ENCODE assay signal across 1 cellular context in the genomic region with DNA sequence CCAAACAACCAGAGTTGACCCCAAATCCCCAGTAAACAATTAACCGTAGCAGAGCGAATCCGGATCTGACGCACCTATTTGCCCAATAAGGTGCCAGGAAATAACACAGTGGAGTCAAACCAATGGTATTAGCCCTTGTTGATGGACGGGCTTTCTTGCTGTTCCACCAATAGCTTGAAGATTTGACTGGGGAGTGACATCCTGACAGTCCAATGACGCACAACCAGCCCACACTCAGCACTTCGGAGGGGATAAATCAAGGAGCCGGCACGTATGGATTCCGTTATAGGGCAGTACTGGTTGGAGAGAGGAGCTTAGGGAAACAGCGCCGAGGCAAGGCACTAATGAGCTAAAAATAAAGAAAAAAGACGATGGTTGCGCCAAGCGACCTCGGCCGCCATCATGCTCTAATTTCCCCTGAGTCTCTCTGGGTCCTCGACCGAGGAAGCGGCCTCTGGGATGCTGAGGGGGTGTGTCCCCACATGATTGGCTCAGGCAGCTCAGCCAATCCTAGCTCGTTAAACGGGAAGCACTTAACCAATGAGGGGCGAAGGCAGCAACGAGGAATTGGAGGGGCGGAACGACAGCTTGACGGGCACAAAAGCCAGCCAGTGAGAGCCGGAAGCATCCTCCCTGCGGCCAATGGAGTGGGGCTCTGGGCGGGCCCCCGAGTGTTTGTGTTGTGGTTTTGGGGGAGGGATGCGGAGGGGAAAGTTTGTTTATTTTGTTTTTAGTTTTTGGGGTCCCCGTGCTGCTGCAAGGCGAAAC.
TF ChIP-seq lines count a peak whose summit lies in the region.

No MANE protein-coding gene starts in this region.

TF ChIP-seq in HEK293, 187 proteins besides CTCF, POLR2A, EP300 and RAD21 (continued from another document):
- TF ChIP-seq GLIS2 (tag by site-specific recombination; IDR thresholded peaks at IDR 0.05) (peak; percentile 39; the same call in 1 of the 2 replicates), ZNF514 (tag by site-specific recombination; IDR thresholded peaks at IDR 0.05) (no peak), ZNF776 (tag by site-specific recombination; IDR thresholded peaks at IDR 0.05; ENCODE audit: borderline replicate concordance) (no peak), ZEB2 (tag by site-specific recombination; IDR thresholded peaks at IDR 0.05) (0 out of 2 replicates have a peak, but pooled peaks have one; percentile 25), ZNF121 (tag by site-specific recombination; IDR thresholded peaks at IDR 0.05) (no peak), ZFP41 (tag by site-specific recombination; IDR thresholded peaks at IDR 0.05; ENCODE audit: borderline replicate concordance) (no peak), ZSCAN16 (tag by site-specific recombination; IDR thresholded peaks at IDR 0.05) (no peak), ZNF174 (tag by site-specific recombination; IDR thresholded peaks at IDR 0.05) (no peak), ZXDB (tag by site-specific recombination; IDR thresholded peaks at IDR 0.05) (peak; percentile 74), ZNF621 (tag by site-specific recombination; IDR thresholded peaks at IDR 0.05) (no peak), ZNF548 (tag by site-specific recombination; IDR thresholded peaks at IDR 0.05) (no peak), SP2 (tag by site-specific recombination; IDR thresholded peaks at IDR 0.05) (peak; percentile 99), ZNF404 (tag by site-specific recombination; IDR thresholded peaks at IDR 0.05) (no peak), OVOL3 (tag by site-specific recombination; IDR thresholded peaks at IDR 0.05) (no peak), ZNF23 (tag by site-specific recombination; IDR thresholded peaks at IDR 0.05; ENCODE audit: borderline replicate concordance) (no peak), TRIM28 (IDR thresholded peaks at IDR 0.05; ENCODE audit: borderline replicate concordance, low read length) (no peak), ZNF843 (tag by site-specific recombination; IDR thresholded peaks at IDR 0.05) (no peak), ZSCAN23 (tag by site-specific recombination; IDR thresholded peaks at IDR 0.05) (no peak), ZNF341 (tag by site-specific recombination; IDR thresholded peaks at IDR 0.05; ENCODE audit: low read depth) (peak; percentile 39; the same call in 1 of the 2 replicates), ZNF394 (tag by site-specific recombination; IDR thresholded peaks at IDR 0.05; ENCODE audit: borderline replicate concordance) (no peak), ZNF707 (tag by site-specific recombination; IDR thresholded peaks at IDR 0.05) (no peak), EGR2 (tag by site-specific recombination; IDR thresholded peaks at IDR 0.05; ENCODE audit: low read depth) (peak; percentile 44), ZBTB8A (tag by site-specific recombination; IDR thresholded peaks at IDR 0.05) (0 out of 2 replicates have a peak, but pooled peaks have one; percentile 30), ZIC2 (tag by site-specific recombination; IDR thresholded peaks at IDR 0.05) (no peak), ZNF558 (tag by site-specific recombination; IDR thresholded peaks at IDR 0.05) (no peak; the same call in 1 of the 2 replicates), ZNF221 (tag by site-specific recombination; IDR thresholded peaks at IDR 0.05; ENCODE audit: borderline replicate concordance) (no peak), KLF8 (tag by site-specific recombination; IDR thresholded peaks at IDR 0.05) (peak; percentile 43; the same call in 1 of the 2 replicates), ZNF366 (tag by site-specific recombination; conservative IDR thresholded peaks at IDR 0.05) (no peak), GLIS1 (tag by site-specific recombination; IDR thresholded peaks at IDR 0.05) (peak; percentile 5; the same call in 1 of the 2 replicates), HOXA7 (CRISPR knock-in tag; IDR thresholded peaks at IDR 0.05; ENCODE audit: borderline replicate concordance) (no peak), ZBTB48 (tag by site-specific recombination; IDR thresholded peaks at IDR 0.05) (no peak), FEZF1 (tag by site-specific recombination; IDR thresholded peaks at IDR 0.05) (no peak)
- TF ChIP-seq, protein P1, sequence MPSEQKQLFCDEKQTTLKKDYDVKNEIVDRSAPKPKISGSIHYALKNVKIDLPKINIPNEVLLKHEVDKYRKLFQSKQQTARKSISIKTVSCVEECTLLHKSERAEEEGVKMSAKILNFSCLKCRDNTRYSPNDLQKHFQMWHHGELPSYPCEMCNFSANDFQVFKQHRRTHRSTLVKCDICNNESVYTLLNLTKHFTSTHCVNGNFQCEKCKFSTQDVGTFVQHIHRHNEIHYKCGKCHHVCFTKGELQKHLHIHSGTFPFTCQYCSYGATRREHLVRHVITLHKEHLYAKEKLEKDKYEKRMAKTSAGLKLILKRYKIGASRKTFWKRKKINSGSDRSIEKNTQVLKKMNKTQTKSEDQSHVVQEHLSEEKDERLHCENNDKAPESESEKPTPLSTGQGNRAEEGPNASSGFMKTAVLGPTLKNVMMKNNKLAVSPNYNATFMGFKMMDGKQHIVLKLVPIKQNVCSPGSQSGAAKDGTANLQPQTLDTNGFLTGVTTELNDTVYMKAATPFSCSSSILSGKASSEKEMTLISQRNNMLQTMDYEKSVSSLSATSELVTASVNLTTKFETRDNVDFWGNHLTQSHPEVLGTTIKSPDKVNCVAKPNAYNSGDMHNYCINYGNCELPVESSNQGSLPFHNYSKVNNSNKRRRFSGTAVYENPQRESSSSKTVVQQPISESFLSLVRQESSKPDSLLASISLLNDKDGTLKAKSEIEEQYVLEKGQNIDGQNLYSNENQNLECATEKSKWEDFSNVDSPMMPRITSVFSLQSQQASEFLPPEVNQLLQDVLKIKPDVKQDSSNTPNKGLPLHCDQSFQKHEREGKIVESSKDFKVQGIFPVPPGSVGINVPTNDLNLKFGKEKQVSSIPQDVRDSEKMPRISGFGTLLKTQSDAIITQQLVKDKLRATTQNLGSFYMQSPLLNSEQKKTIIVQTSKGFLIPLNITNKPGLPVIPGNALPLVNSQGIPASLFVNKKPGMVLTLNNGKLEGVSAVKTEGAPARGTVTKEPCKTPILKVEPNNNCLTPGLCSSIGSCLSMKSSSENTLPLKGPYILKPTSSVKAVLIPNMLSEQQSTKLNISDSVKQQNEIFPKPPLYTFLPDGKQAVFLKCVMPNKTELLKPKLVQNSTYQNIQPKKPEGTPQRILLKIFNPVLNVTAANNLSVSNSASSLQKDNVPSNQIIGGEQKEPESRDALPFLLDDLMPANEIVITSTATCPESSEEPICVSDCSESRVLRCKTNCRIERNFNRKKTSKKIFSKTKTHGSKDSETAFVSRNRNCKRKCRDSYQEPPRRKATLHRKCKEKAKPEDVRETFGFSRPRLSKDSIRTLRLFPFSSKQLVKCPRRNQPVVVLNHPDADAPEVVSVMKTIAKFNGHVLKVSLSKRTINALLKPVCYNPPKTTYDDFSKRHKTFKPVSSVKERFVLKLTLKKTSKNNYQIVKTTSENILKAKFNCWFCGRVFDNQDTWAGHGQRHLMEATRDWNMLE (tag by site-specific recombination; conservative IDR thresholded peaks at IDR 0.05; ENCODE audit: low read depth) = peak; percentile 89
- TF ChIP-seq, protein P2, sequence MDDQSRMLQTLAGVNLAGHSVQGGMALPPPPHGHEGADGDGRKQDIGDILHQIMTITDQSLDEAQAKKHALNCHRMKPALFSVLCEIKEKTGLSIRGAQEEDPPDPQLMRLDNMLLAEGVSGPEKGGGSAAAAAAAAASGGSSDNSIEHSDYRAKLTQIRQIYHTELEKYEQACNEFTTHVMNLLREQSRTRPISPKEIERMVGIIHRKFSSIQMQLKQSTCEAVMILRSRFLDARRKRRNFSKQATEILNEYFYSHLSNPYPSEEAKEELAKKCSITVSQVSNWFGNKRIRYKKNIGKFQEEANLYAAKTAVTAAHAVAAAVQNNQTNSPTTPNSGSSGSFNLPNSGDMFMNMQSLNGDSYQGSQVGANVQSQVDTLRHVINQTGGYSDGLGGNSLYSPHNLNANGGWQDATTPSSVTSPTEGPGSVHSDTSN (CRISPR knock-in tag; IDR thresholded peaks at IDR 0.05) = peak; percentile 54
- TF ChIP-seq, protein P3, sequence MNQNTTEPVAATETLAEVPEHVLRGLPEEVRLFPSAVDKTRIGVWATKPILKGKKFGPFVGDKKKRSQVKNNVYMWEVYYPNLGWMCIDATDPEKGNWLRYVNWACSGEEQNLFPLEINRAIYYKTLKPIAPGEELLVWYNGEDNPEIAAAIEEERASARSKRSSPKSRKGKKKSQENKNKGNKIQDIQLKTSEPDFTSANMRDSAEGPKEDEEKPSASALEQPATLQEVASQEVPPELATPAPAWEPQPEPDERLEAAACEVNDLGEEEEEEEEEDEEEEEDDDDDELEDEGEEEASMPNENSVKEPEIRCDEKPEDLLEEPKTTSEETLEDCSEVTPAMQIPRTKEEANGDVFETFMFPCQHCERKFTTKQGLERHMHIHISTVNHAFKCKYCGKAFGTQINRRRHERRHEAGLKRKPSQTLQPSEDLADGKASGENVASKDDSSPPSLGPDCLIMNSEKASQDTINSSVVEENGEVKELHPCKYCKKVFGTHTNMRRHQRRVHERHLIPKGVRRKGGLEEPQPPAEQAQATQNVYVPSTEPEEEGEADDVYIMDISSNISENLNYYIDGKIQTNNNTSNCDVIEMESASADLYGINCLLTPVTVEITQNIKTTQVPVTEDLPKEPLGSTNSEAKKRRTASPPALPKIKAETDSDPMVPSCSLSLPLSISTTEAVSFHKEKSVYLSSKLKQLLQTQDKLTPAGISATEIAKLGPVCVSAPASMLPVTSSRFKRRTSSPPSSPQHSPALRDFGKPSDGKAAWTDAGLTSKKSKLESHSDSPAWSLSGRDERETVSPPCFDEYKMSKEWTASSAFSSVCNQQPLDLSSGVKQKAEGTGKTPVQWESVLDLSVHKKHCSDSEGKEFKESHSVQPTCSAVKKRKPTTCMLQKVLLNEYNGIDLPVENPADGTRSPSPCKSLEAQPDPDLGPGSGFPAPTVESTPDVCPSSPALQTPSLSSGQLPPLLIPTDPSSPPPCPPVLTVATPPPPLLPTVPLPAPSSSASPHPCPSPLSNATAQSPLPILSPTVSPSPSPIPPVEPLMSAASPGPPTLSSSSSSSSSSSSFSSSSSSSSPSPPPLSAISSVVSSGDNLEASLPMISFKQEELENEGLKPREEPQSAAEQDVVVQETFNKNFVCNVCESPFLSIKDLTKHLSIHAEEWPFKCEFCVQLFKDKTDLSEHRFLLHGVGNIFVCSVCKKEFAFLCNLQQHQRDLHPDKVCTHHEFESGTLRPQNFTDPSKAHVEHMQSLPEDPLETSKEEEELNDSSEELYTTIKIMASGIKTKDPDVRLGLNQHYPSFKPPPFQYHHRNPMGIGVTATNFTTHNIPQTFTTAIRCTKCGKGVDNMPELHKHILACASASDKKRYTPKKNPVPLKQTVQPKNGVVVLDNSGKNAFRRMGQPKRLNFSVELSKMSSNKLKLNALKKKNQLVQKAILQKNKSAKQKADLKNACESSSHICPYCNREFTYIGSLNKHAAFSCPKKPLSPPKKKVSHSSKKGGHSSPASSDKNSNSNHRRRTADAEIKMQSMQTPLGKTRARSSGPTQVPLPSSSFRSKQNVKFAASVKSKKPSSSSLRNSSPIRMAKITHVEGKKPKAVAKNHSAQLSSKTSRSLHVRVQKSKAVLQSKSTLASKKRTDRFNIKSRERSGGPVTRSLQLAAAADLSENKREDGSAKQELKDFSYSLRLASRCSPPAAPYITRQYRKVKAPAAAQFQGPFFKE (tag by site-specific recombination; IDR thresholded peaks at IDR 0.05; ENCODE audit: borderline replicate concordance) = no peak
- TF ChIP-seq, protein P4, sequence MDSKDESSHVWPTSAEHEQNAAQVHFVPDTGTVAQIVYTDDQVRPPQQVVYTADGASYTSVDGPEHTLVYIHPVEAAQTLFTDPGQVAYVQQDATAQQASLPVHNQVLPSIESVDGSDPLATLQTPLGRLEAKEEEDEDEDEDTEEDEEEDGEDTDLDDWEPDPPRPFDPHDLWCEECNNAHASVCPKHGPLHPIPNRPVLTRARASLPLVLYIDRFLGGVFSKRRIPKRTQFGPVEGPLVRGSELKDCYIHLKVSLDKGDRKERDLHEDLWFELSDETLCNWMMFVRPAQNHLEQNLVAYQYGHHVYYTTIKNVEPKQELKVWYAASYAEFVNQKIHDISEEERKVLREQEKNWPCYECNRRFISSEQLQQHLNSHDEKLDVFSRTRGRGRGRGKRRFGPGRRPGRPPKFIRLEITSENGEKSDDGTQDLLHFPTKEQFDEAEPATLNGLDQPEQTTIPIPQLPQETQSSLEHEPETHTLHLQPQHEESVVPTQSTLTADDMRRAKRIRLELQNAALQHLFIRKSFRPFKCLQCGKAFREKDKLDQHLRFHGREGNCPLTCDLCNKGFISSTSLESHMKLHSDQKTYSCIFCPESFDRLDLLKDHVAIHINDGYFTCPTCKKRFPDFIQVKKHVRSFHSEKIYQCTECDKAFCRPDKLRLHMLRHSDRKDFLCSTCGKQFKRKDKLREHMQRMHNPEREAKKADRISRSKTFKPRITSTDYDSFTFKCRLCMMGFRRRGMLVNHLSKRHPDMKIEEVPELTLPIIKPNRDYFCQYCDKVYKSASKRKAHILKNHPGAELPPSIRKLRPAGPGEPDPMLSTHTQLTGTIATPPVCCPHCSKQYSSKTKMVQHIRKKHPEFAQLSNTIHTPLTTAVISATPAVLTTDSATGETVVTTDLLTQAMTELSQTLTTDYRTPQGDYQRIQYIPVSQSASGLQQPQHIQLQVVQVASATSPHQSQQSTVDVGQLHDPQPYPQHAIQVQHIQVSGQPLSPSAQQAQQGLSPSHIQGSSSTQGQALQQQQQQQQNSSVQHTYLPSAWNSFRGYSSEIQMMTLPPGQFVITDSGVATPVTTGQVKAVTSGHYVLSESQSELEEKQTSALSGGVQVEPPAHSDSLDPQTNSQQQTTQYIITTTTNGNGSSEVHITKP (tag by site-specific recombination; IDR thresholded peaks at IDR 0.05) = peak; percentile 92
- TF ChIP-seq, protein P5, sequence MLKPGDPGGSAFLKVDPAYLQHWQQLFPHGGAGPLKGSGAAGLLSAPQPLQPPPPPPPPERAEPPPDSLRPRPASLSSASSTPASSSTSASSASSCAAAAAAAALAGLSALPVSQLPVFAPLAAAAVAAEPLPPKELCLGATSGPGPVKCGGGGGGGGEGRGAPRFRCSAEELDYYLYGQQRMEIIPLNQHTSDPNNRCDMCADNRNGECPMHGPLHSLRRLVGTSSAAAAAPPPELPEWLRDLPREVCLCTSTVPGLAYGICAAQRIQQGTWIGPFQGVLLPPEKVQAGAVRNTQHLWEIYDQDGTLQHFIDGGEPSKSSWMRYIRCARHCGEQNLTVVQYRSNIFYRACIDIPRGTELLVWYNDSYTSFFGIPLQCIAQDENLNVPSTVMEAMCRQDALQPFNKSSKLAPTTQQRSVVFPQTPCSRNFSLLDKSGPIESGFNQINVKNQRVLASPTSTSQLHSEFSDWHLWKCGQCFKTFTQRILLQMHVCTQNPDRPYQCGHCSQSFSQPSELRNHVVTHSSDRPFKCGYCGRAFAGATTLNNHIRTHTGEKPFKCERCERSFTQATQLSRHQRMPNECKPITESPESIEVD (tag by site-specific recombination; IDR thresholded peaks at IDR 0.05) = no peak
- TF ChIP-seq, protein P6, sequence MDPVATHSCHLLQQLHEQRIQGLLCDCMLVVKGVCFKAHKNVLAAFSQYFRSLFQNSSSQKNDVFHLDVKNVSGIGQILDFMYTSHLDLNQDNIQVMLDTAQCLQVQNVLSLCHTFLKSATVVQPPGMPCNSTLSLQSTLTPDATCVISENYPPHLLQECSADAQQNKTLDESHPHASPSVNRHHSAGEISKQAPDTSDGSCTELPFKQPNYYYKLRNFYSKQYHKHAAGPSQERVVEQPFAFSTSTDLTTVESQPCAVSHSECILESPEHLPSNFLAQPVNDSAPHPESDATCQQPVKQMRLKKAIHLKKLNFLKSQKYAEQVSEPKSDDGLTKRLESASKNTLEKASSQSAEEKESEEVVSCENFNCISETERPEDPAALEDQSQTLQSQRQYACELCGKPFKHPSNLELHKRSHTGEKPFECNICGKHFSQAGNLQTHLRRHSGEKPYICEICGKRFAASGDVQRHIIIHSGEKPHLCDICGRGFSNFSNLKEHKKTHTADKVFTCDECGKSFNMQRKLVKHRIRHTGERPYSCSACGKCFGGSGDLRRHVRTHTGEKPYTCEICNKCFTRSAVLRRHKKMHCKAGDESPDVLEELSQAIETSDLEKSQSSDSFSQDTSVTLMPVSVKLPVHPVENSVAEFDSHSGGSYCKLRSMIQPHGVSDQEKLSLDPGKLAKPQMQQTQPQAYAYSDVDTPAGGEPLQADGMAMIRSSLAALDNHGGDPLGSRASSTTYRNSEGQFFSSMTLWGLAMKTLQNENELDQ (tag by site-specific recombination; IDR thresholded peaks at IDR 0.05; ENCODE audit: low read depth) = no peak
